In the genomic region with DNA sequence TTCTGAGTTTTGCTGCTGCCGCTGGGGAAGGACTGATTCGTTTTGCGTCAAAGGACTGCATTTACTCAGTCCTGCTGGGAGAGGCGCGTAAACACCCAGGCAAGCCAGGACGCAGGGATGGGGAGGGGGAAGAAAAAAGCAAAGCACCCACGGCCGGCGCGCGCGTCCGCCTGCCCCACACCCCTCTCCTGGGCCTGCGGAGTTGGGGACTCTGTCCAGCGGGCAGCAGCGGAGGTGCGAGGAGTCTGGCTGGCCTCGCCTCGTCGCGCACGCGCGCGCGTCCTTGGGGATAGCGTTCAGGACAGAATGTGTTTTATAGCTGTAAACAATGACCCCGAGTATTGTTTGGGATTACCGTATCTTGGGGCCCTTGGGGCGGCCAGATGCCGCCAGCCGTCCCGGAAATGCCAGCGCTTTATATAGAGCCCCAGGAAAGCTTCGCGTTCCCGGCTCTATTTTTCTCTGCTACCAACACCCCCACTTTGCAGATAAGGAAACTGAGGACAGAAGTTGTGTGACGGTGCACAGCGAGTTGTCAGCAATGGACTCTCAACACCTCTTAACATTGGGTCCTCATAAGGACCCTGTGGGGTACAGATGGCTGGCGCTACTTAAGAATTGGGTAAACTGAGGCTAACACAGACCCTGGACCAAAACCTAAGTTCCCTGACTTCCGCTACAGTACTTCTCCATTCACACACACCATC, we compare ENCODE assay signal across 8 cellular contexts. TPM values are rescaled to one million over a fixed set of nuclear protein-coding genes. Genes with fewer than 3 reads are reported as not detected.
DNase-seq lines count a peak whose midpoint lies in the region; ATAC-seq and TF ChIP-seq lines count a peak whose summit lies in the region.

No MANE protein-coding gene starts in this region.

- no peaks in the 10 kb centered on the region for H3K36me3 ChIP-seq in psoas muscle (ENCODE audit: insufficient read depth in 1 of 2, low read depth in 1 of 2)

- peaks cover 9% of the 10 kb centered on the region for H3K4me1 ChIP-seq in psoas muscle

- peak overlapping the region; percentile 100 for H3K27ac ChIP-seq in psoas muscle

- no peak for TF ChIP-seq CTCF in psoas muscle (IDR thresholded peaks at IDR 0.05)

- WGBS in psoas muscle, 3 donors, result 1% methylated on average over 36 to 41 of the region's 41 CpGs

- H3K27me3 ChIP-seq in psoas muscle (ENCODE audit: insufficient read depth in 3 of 3, low read length in 2 of 3), result no peaks in the 10 kb centered on the region

- intact Hi-C loops in psoas muscle (cut with DNase I), result loop anchor here (5.0 to 10.0 kb wide), 5 partner anchors 189 to 686 kb away; partner anchors contain the start of genes MRPL33 (in 2 of the 2), BABAM2 (in 1 of the 2) and RBKS (in 1 of the 2)

- DNase-seq in SHP77 (lab: John Stamatoyannopoulos, UW), result peak; percentile 24 to 54
- DNase-seq in SHP77 treated with DMSO at 0.1 percent for 48 hours (lab: John Stamatoyannopoulos, UW), result no peak
- DNase-seq in M059J (ENCODE audit: low read depth), result peak; percentile 89
- DNase-seq in anterior cingulate cortex (lab: John Stamatoyannopoulos, UW), result peak in 46 of 58 donors; percentile 34 to 89 (median 76)
- DNase-seq in hepatic stellate cell (ENCODE audit: low spot score), result peak; percentile 75
- DNase-seq in psoas muscle, result peak; percentile 89 to 95
- no peak for DNase-seq in KG1 (lab: John Stamatoyannopoulos, UW)
- no peak for DNase-seq in 8988T

- H3K4me3 ChIP-seq in psoas muscle, result peak overlapping the region; percentile 100

- peak; percentile 9 to 40 (median 23) for ATAC-seq in psoas muscle

- H3K9me3 ChIP-seq in psoas muscle, result no peaks in the 10 kb centered on the region

RNA-seq across cellular contexts. Expression of gene FOSL2, which starts 1.6 kb away (rescaled TPM):
- 42.9 and 75.2 TPM in 2 replicates for total RNA-seq in M059J (2014; rRNA removed; shearing (Covaris generic))
- total RNA-seq in psoas muscle, result 100 to 1,000 TPM in 3 of 4 donors, 10 to 100 TPM in 1; 52.2 to 278 (median 192) TPM
- 10 to 100 TPM; 20.1 to 74.7 (median 72.1) TPM for polyA plus RNA-seq in psoas muscle

Comparison
In these comparisons a context has a peak if more than half of its experiments do, and no peak if none do; other contexts are left out.
1. DNase-seq: peak in SHP77 (2 of 2), M059J (single experiment), anterior cingulate cortex (46 of 58), hepatic stellate cell (single experiment) and psoas muscle (2 of 2); none in SHP77 treated with DMSO at 0.1 percent for 48 hours (single experiment), KG1 (single experiment) and 8988T (single experiment).